ENCODE assay signal across 8 cellular contexts in the genomic region with DNA sequence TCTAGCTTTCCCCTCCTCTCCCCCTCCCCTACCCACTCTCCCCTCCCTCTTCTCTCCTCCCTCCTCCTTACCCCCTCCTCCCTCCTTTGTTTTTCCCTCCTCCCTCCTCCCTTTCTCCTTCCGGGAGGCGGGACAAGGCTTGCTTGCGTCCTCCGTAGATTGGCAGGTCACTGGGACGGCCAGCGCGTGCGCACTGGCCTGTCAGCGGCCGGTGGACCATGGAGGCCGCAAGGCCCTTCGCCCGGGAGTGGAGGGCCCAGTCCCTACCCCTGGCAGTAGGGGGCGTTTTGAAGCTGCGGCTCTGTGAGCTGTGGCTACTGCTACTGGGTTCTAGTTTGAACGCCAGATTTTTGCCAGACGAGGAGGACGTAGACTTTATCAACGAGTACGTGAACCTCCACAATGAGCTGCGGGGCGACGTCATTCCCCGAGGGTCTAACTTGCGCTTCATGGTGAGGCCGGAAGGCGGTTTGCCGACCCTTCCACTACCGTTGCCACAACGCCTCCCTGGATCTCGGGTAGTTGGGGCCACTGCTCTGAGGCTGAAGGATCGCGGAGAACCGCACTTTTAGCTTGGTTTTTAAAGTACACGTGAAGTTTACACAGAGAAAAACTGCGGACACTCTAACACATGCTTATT. TPM values are rescaled to one million over a fixed set of nuclear protein-coding genes. Genes with fewer than 3 reads are reported as not detected.
A peak's percentile ranks its signal among the peaks of the same experiment; 100 is the strongest.
DNase-seq lines count a peak whose midpoint lies in the region; ATAC-seq and TF ChIP-seq lines count a peak whose summit lies in the region.

A gene (plus strand): TSS at position 191 of the 640 bp plus-strand sequence. CDS start 28 bp downstream, at position 219.

- TF ChIP-seq CTCF in fibroblast of pulmonary artery (IDR thresholded peaks at IDR 0.05; ENCODE audit: low read length, missing control alignments), result peak; percentile 87

- no peaks in the 10 kb centered on the region for H3K36me3 Mint-ChIP-seq in natural killer cell treated with Interleukin-12 subunit alpha and Interleukin-12 subunit beta and Interleukin-15 and Interleukin-18, amount 100 ng/mL, for 72 hours

- no peaks in the 10 kb centered on the region for H3K9me3 Mint-ChIP-seq in natural killer cell treated with Interleukin-12 subunit alpha and Interleukin-12 subunit beta and Interleukin-15 and Interleukin-18, amount 100 ng/mL, for 72 hours

- no peaks in the 10 kb centered on the region for H3K36me3 ChIP-seq in KOPT-K1 (ENCODE audit: insufficient read depth, low read length)

- peak within 1 kb of the TSS; percentile 95 for H3K4me3 Mint-ChIP-seq in natural killer cell treated with Interleukin-12 subunit alpha and Interleukin-12 subunit beta and Interleukin-15 and Interleukin-18, amount 100 ng/mL, for 72 hours

- peaks cover 26 to 41% of the 10 kb centered on the region in 2 donors for H3K4me1 Mint-ChIP-seq in natural killer cell treated with Interleukin-12 subunit alpha and Interleukin-12 subunit beta and Interleukin-15 and Interleukin-18, amount 100 ng/mL, for 72 hours (ENCODE audit: low read depth in 2 of 2)

- H3K27me3 Mint-ChIP-seq in natural killer cell treated with Interleukin-12 subunit alpha and Interleukin-12 subunit beta and Interleukin-15 and Interleukin-18, amount 100 ng/mL, for 72 hours, result peaks cover 0 to 4% of the 10 kb centered on the region in 2 donors

- peak within 1 kb of the TSS; percentile 63 for H3K4me3 ChIP-seq in fibroblast of pulmonary artery (replicated peaks; ENCODE audit: low read depth, low read length)

- H3K27ac ChIP-seq in KOPT-K1 (ENCODE audit: low read depth, low read length, poor library complexity, severe bottlenecking), result peak within 1 kb of the TSS; percentile 92

- DNase-seq in Daoy (ENCODE audit: low read depth) (peak; percentile 99), RKO (ENCODE audit: low spot score) (peak; percentile 98), fibroblast of pulmonary artery (ENCODE audit: low read depth) (peak; percentile 98)
- peak; percentile 84 for DNase-seq in activated effector memory CD4-positive, alpha-beta T cell treated with Interleukin-2 at 50 U/mL for 16 hours
- peak; percentile 95 for DNase-seq in natural killer cell treated with Interleukin-12 subunit alpha and Interleukin-12 subunit beta and Interleukin-15 and Interleukin-18, amount 100 ng/mL, for 72 hours (ENCODE audit: low spot score)
- peak; percentile 88 for DNase-seq in stimulated activated naive CD4-positive, alpha-beta T cell treated with Interleukin-2 at 50 U/mL for 16 hours (lab: John Stamatoyannopoulos, UW)

- ATAC-seq in GM21786 (IDR thresholded peaks at IDR 0.05; ENCODE audit: unreplicated experiment), result peak; percentile 96
- ATAC-seq in natural killer cell treated with Interleukin-12 subunit alpha and Interleukin-12 subunit beta and Interleukin-15 and Interleukin-18, amount 100 ng/mL, for 72 hours, result peak; percentile 99 to 100

- peak within 1 kb of the TSS; percentile 97 to 98 for H3K27ac Mint-ChIP-seq in natural killer cell treated with Interleukin-12 subunit alpha and Interleukin-12 subunit beta and Interleukin-15 and Interleukin-18, amount 100 ng/mL, for 72 hours

- no peaks in the 10 kb centered on the region for H3K9me3 ChIP-seq in KOPT-K1 (ENCODE audit: insufficient read depth, low read length, poor library complexity, severe bottlenecking)

RNA-seq across cellular contexts. Expression of the gene that starts here (rescaled TPM):
- total RNA-seq in Daoy (2014; rRNA removed; shearing (Covaris generic)), result 1.8 TPM in 1 of 2 replicates, not detected in the other
- total RNA-seq in natural killer cell treated with Interleukin-12 subunit alpha and Interleukin-12 subunit beta and Interleukin-15 and Interleukin-18, amount 100 ng/mL, for 72 hours, result 1 to 10 TPM in 1 of 2 donors, not detected in 1; 1.0 TPM

Comparison
In these comparisons a context has a peak if more than half of its experiments do, and no peak if none do; other contexts are left out.
1. Peak in every context shown above with its lines: DNase-seq, ATAC-seq, H3K4me3 ChIP-seq and H3K27ac ChIP-seq.